In genomic region chr3:121995190-121996137, GRCh38 we compare ENCODE assay signal across 9 cellular contexts. TPM values are rescaled to one million over a fixed set of nuclear protein-coding genes. Genes with fewer than 3 reads are reported as not detected.
DNase-seq lines count a peak whose midpoint lies in the region; ATAC-seq, FAIRE-seq and TF ChIP-seq lines count a peak whose summit lies in the region.
"Had no signal": no experiment of that assay in that cellular context is flagged by ENCODE, and none has a peak within 500 bp of the region (broad histone marks: within the 10 kb centered on the region; RNA-seq: fewer than 3 reads in every experiment).

No MANE protein-coding gene starts in this region.

- no peak overlapping the region for H3K27ac Mint-ChIP-seq in brain
- H3K27ac Mint-ChIP-seq in stimulated activated naive B cell treated with anti-CD40 and anti-IgM and Interleukin-4, amounts not matched to agents 10 μg/mL and 1 μg/mL and 100 μg/mL, for 72 hours, result peak overlapping the region; percentile 88

- H3K4me1 Mint-ChIP-seq in brain, result no peaks in the 10 kb centered on the region
- peaks cover 59 to 94% of the 10 kb centered on the region in 2 donors for H3K4me1 Mint-ChIP-seq in stimulated activated naive B cell treated with anti-CD40 and anti-IgM and Interleukin-4, amounts not matched to agents 10 μg/mL and 1 μg/mL and 100 μg/mL, for 72 hours

- POLR2A ChIA-PET in PC-3 (lab: Charles Lee; ENCODE audit: unreplicated experiment), result interaction anchor here (0.6 kb wide), 1 partner anchor 251 kb away, joined by 7 read pairs; no protein-coding TSS in a partner anchor

- no peaks in the 10 kb centered on the region for H3K9me2 ChIP-seq in PC-3 (replicated peaks; ENCODE audit: low read length)

- no peak overlapping the region for H3K4me3 ChIP-seq in AG10803 (ENCODE audit: low read length)
- H3K4me3 ChIP-seq in GM12865 (ENCODE audit: low read depth, low read length), result no peak overlapping the region
- H3K4me3 ChIP-seq in PC-3 (ENCODE audit: low read length), result 0 out of 2 replicates have a peak overlapping the region, but pooled peaks have one; percentile 12
- H3K4me3 ChIP-seq in keratinocyte (ENCODE audit: control insufficient read depth in 2 of 3, extremely low read depth in 1 of 3, insufficient read depth in 2 of 3, low read depth in 1 of 3, low read length in 3 of 3), result no peak overlapping the region

- intact Hi-C loops in PC-3 (cut with micrococcal nuclease), result loop anchor here (1.0 to 10.0 kb wide), 6 partner anchors 25 to 448 kb away; partner anchors contain the start of genes EAF2, GOLGB1, IQCB1 and POLQ

- no peak overlapping the region for H3K4me3 Mint-ChIP-seq in brain
- peak overlapping the region in 1 of 2 donors; percentile 17 for H3K4me3 Mint-ChIP-seq in stimulated activated naive B cell treated with anti-CD40 and anti-IgM and Interleukin-4, amounts not matched to agents 10 μg/mL and 1 μg/mL and 100 μg/mL, for 72 hours

- H2AFZ ChIP-seq in PC-3 (ENCODE audit: low read length) (peak overlapping the region; percentile 91), keratinocyte (ENCODE audit: control insufficient read depth, low read length) (peak overlapping the region; percentile 81)

- peak; percentile 54 for TF ChIP-seq CTCF in AG10803 (conservative IDR thresholded peaks at IDR 0.05; ENCODE audit: low read length)
- TF ChIP-seq CTCF in GM12865 (IDR thresholded peaks at IDR 0.05; ENCODE audit: insufficient read depth, low read depth, low read length, missing control alignments), result peak; percentile 68
- peak; percentile 97 for TF ChIP-seq CTCF in PC-3 (conservative IDR thresholded peaks at IDR 0.05; ENCODE audit: low read depth, low read length)
- peak; percentile 32 to 42 for TF ChIP-seq CTCF in brain (conservative IDR thresholded peaks at IDR 0.05)
- TF ChIP-seq CTCF in keratinocyte (optimal IDR thresholded peaks at IDR 0.05 in 1 of 3, IDR thresholded peaks at IDR 0.05 in 1 of 3, conservative IDR thresholded peaks at IDR 0.05 in 1 of 3; ENCODE audit: extremely low read depth in 1 of 3, insufficient read depth in 2 of 3, low read length in 3 of 3), result peak; percentile 76 to 91 (median 79)

- H3K9ac ChIP-seq in PC-3 (ENCODE audit: low read length), result peak overlapping the region; percentile 69
- peak overlapping the region; percentile 20 for H3K9ac ChIP-seq in keratinocyte (ENCODE audit: control insufficient read depth, extremely low read depth, insufficient read depth, low read length)

- H3K27ac ChIP-seq in PC-3 (ENCODE audit: low read length) (peak overlapping the region; percentile 96), keratinocyte (ENCODE audit: control insufficient read depth, insufficient read depth, low read length) (peak overlapping the region; percentile 52)

- no TSS peak for BruUV-seq in PC-3 (replicated peaks; lab: Mats Ljungman, UMichigan)

- peak; percentile 92 for FAIRE-seq in keratinocyte (lab: Jason Lieb, UNC)
- FAIRE-seq: TTC549 had no signal

- ATAC-seq in HG03442 (IDR thresholded peaks at IDR 0.05; ENCODE audit: unreplicated experiment) (peak; percentile 38), PC-3 (peak; percentile 92)
- ATAC-seq in stimulated activated naive B cell treated with anti-CD40 and anti-IgM and Interleukin-4, amounts not matched to agents 10 μg/mL and 1 μg/mL and 100 μg/mL, for 72 hours (replicated peaks), result peak; percentile 62 to 69

- CTCF ChIA-PET in PC-3 (lab: Charles Lee), result interaction anchor here (0.5 to 1.2 kb wide), 9 partner anchors 9 to 449 kb away, joined by 3 to 11 read pairs (median 5); no protein-coding TSS in a partner anchor

- H3K79me2 ChIP-seq in PC-3 (ENCODE audit: low read length) (no peaks in the 10 kb centered on the region), keratinocyte (ENCODE audit: control insufficient read depth, insufficient read depth, low read length) (no peaks in the 10 kb centered on the region)

- H3K9me1 ChIP-seq in keratinocyte (ENCODE audit: control insufficient read depth, extremely low read depth, insufficient read depth, low read length), result no peaks in the 10 kb centered on the region

- H3K36me3 ChIP-seq in PC-3 (ENCODE audit: low read depth, low read length) (no peaks in the 10 kb centered on the region; the same call in 1 of the 2 replicates), keratinocyte (ENCODE audit: control insufficient read depth in 2 of 2, extremely low read depth in 1 of 2, insufficient read depth in 2 of 2, low read length in 2 of 2) (no peaks in the 10 kb centered on the region)

- peak overlapping the region; percentile 59 for H3K4me2 ChIP-seq in PC-3 (ENCODE audit: low read length)
- peak overlapping the region; percentile 29 for H3K4me2 ChIP-seq in keratinocyte (ENCODE audit: control insufficient read depth, extremely low read depth, insufficient read depth, low read depth, low read length)

- no peaks in the 10 kb centered on the region for H4K20me1 ChIP-seq in PC-3 (ENCODE audit: low read length)
- H4K20me1 ChIP-seq in keratinocyte (ENCODE audit: control insufficient read depth, extremely low read depth, insufficient read depth, low read length), result no peaks in the 10 kb centered on the region

- peaks cover 8% of the 10 kb centered on the region for H3K27me3 Mint-ChIP-seq in brain
- H3K27me3 Mint-ChIP-seq in stimulated activated naive B cell treated with anti-CD40 and anti-IgM and Interleukin-4, amounts not matched to agents 10 μg/mL and 1 μg/mL and 100 μg/mL, for 72 hours, result no peaks in the 10 kb centered on the region

- H3K4me1 ChIP-seq in PC-3 (ENCODE audit: insufficient read depth, low read length), result peaks cover 52% of the 10 kb centered on the region
- H3K4me1 ChIP-seq in keratinocyte (ENCODE audit: control insufficient read depth, extremely low read depth, insufficient read depth, low read length), result peaks cover 27% of the 10 kb centered on the region

- H3K27me3 ChIP-seq in PC-3 (ENCODE audit: low read length) (no peaks in the 10 kb centered on the region), keratinocyte (ENCODE audit: control insufficient read depth, extremely low read depth, insufficient read depth, low read length) (no peaks in the 10 kb centered on the region)

- H3K36me3 Mint-ChIP-seq in brain, result no peaks in the 10 kb centered on the region
- H3K36me3 Mint-ChIP-seq in stimulated activated naive B cell treated with anti-CD40 and anti-IgM and Interleukin-4, amounts not matched to agents 10 μg/mL and 1 μg/mL and 100 μg/mL, for 72 hours, result peaks cover 0 to 14% of the 10 kb centered on the region in 2 donors

- DNase-seq in AG10803 (ENCODE audit: low read depth), result peak; percentile 68
- DNase-seq in GM12865 (ENCODE audit: low read depth), result peak; percentile 76
- peak; percentile 98 for DNase-seq in PC-3
- peak; percentile 90 for DNase-seq in keratinocyte (ENCODE audit: low read depth, low spot score)
- peak; percentile 58 for DNase-seq in stimulated activated naive B cell treated with anti-CD40 and anti-IgM and Interleukin-4, amounts not matched to agents 10 μg/mL and 1 μg/mL and 100 μg/mL, for 72 hours
- no peak for DNase-seq in COLO829 (ENCODE audit: low spot score)

- H3F3A ChIP-seq in PC-3 (ENCODE audit: low read length, unreplicated experiment), result peaks cover 8% of the 10 kb centered on the region

- H3K9me3 ChIP-seq in PC-3 (ENCODE audit: low read length), result no peaks in the 10 kb centered on the region
- H3K9me3 ChIP-seq in keratinocyte (ENCODE audit: control insufficient read depth, low read depth, low read length), result no peaks in the 10 kb centered on the region

- H3K9me3 Mint-ChIP-seq in brain, result no peaks in the 10 kb centered on the region
- no peaks in the 10 kb centered on the region for H3K9me3 Mint-ChIP-seq in stimulated activated naive B cell treated with anti-CD40 and anti-IgM and Interleukin-4, amounts not matched to agents 10 μg/mL and 1 μg/mL and 100 μg/mL, for 72 hours

- dilution Hi-C loops in keratinocyte (cut with MboI; ENCODE audit: extremely low pct_ligation_motif_present, low sequenced_read_pairs), result no loop called here

RNA-seq across cellular contexts. Expression of gene ILDR1, which starts 26.6 kb away (rescaled TPM):
- 4.8 and 5.6 TPM in 2 replicates for total RNA-seq in PC-3 (2014; rRNA removed)
- polyA plus RNA-seq in brain (ENCODE audit: insufficient read depth, low read depth, low replicate concordance) (1.2 TPM), keratinocyte (0.06 to 0.28 TPM (median 0.09 TPM) in 3 replicates)
- 0.55 TPM for polyA plus RNA-seq in keratinocyte (2011; ENCODE audit: low read depth)
- 0.14 and 0.27 TPM in 2 replicates for polyA plus RNA-seq in keratinocyte (2011; cell fraction: cytosol; rRNA removed)
- polyA plus RNA-seq in keratinocyte (2011; cell fraction: nucleus; rRNA removed), result 0.28 and 0.32 TPM in 2 replicates
- 0.19 and 0.68 TPM in 2 replicates for polyA plus RNA-seq in keratinocyte (2012; ENCODE audit: low replicate concordance)
- polyA minus RNA-seq in keratinocyte, result 0.10 to 0.33 TPM in 2 of 3 replicates, not detected in the other
- not detected for polyA minus RNA-seq in keratinocyte (2011; cell fraction: cytosol; rRNA and poly(A)+ RNA removed)
- polyA minus RNA-seq in keratinocyte (2011; cell fraction: nucleus; rRNA and poly(A)+ RNA removed), result 0.39 and 1.1 TPM in 2 replicates

RNA-seq across cellular contexts. Expression of gene CD86, which starts 59.7 kb away (rescaled TPM):
- total RNA-seq in PC-3 (2014; rRNA removed), result 0.07 TPM in 1 of 2 replicates, not detected in the other
- polyA plus RNA-seq in brain (ENCODE audit: insufficient read depth, low read depth, low replicate concordance) (1.2 TPM), keratinocyte (2.9 to 6.9 TPM (median 6.1 TPM) in 3 replicates)
- 2.3 TPM for polyA plus RNA-seq in keratinocyte (2011; ENCODE audit: low read depth)
- 4.6 and 9.2 TPM in 2 replicates for polyA plus RNA-seq in keratinocyte (2011; cell fraction: cytosol; rRNA removed)
- 3.3 and 4.1 TPM in 2 replicates for polyA plus RNA-seq in keratinocyte (2011; cell fraction: nucleus; rRNA removed)
- 3.3 and 4.1 TPM in 2 replicates for polyA plus RNA-seq in keratinocyte (2012; ENCODE audit: low replicate concordance)
- polyA minus RNA-seq in keratinocyte, result 1.8 to 5.1 TPM (median 2.9 TPM) in 3 replicates
- polyA minus RNA-seq in keratinocyte (2011; cell fraction: cytosol; rRNA and poly(A)+ RNA removed), result 4.2 TPM
- 1.5 and 5.3 TPM in 2 replicates for polyA minus RNA-seq in keratinocyte (2011; cell fraction: nucleus; rRNA and poly(A)+ RNA removed)

Comparison
In these comparisons a context has a peak if more than half of its experiments do, and no peak if none do; other contexts are left out.
1. CTCF ChIP-seq: peak in every context shown above with its lines; median percentile 97 in PC-3; 79 in keratinocyte; 68 in GM12865; 54 in AG10803; 37 in brain.
2. ATAC-seq: peak in every context shown above with its lines; median percentile 92 in PC-3; 66 in stimulated activated naive B cell treated with anti-CD40 and anti-IgM and Interleukin-4, amounts not matched to agents 10 μg/mL and 1 μg/mL and 100 μg/mL, for 72 hours; 38 in HG03442.